4 cellular contexts compared by ENCODE assay signal in genomic region chr11:111221936-111222335, GRCh38. TPM values are rescaled to one million over a fixed set of nuclear protein-coding genes. Genes with fewer than 3 reads are reported as not detected.
"Had no signal": no experiment of that assay in that cellular context is flagged by ENCODE, and none has a peak within 500 bp of the region (broad histone marks: within the 10 kb centered on the region; RNA-seq: fewer than 3 reads in every experiment).

No MANE protein-coding gene starts in this region.

RNA-seq across cellular contexts. Expression of gene POU2AF2, which starts 23.6 kb away (rescaled TPM):
- total RNA-seq: M059J, PC-3, Right ventricle myocardium superior, SJSA1 had no signal
